9 cellular contexts compared by ENCODE assay signal in genomic region chr14:33239465-33239864, GRCh38.
"Had no signal": no experiment of that assay in that cellular context is flagged by ENCODE, and none has a peak within 500 bp of the region (broad histone marks: within the 10 kb centered on the region; RNA-seq: fewer than 3 reads in every experiment).

No MANE protein-coding gene starts in this region.

- FAIRE-seq: H1, HepG2 had no signal

- H3K36me3 ChIP-seq: HAP-1 had no signal

- H3K9me3 ChIP-seq: HAP-1 had no signal

- H3K9ac ChIP-seq: KMS-11 had no signal

- H3K4me3 ChIP-seq: GM23338, HAP-1 had no signal

- H3K4me3 Mint-ChIP-seq: GM23338, HFFc6, IgD-negative memory B cell had no signal

- H3K36me3 Mint-ChIP-seq: IgD-negative memory B cell had no signal

- DNase-seq: H7, HFFc6, KBM-7 had no signal

- H3K27me3 Mint-ChIP-seq: IgD-negative memory B cell had no signal

- H3K4me1 ChIP-seq: HAP-1 had no signal

- H3K4me1 Mint-ChIP-seq: IgD-negative memory B cell had no signal

- H3K27ac Mint-ChIP-seq: HFFc6, IgD-negative memory B cell had no signal

- H3K9me3 Mint-ChIP-seq: GM23338, HFFc6, IgD-negative memory B cell had no signal
